9 cellular contexts compared by ENCODE assay signal in genomic region chr3:36891651-36892268, GRCh38. TPM values are rescaled to one million over a fixed set of nuclear protein-coding genes. Genes with fewer than 3 reads are reported as not detected.
DNase-seq lines count a peak whose midpoint lies in the region; ATAC-seq and TF ChIP-seq lines count a peak whose summit lies in the region.
"Had no signal": no experiment of that assay in that cellular context is flagged by ENCODE, and none has a peak within 500 bp of the region (broad histone marks: within the 10 kb centered on the region; RNA-seq: fewer than 3 reads in every experiment).

No MANE protein-coding gene starts in this region.

- intact Hi-C loops in activated CD4-positive, alpha-beta T cell treated with anti-CD3 and anti-CD28 coated beads for 36 hours (cut with DNase I, micrococcal nuclease), result no loop called here

- DNase-seq in activated CD4-positive, alpha-beta T cell treated with anti-CD3 and anti-CD28 coated beads for 36 hours, result no peak
- DNase-seq in activated CD4-positive, alpha-beta T cell treated with anti-CD3 and anti-CD28 coated beads for 4 hours, result no peak
- DNase-seq in smooth muscle cell (lab: John Stamatoyannopoulos, UW; ENCODE audit: unreplicated experiment), result no peak
- DNase-seq in NCI-H2107 (lab: John Stamatoyannopoulos, UW), result no peak
- no peak for DNase-seq in WERI-Rb-1
- DNase-seq in brain microvascular endothelial cell, result no peak

- no peaks in the 10 kb centered on the region for H3K9me3 Mint-ChIP-seq in activated CD4-positive, alpha-beta T cell treated with anti-CD3 and anti-CD28 coated beads for 36 hours (ENCODE audit: low read depth)

- H3K4me3 ChIP-seq in SU-DHL-6 (ENCODE audit: insufficient read depth, low read length, poor library complexity, severe bottlenecking), result no peak overlapping the region
- H3K4me3 ChIP-seq in smooth muscle cell, result no peak overlapping the region
- no peak overlapping the region for H3K4me3 ChIP-seq in WERI-Rb-1 (ENCODE audit: low read depth, low read length)
- H3K4me3 ChIP-seq in brain microvascular endothelial cell (ENCODE audit: low read depth, low read length), result no peak overlapping the region
- H3K4me3 ChIP-seq: skin epidermis had no signal

- peaks cover 38% of the 10 kb centered on the region for H3K4me1 Mint-ChIP-seq in activated CD4-positive, alpha-beta T cell treated with anti-CD3 and anti-CD28 coated beads for 36 hours

- H4K20me1 ChIP-seq in SU-DHL-6 (ENCODE audit: low read depth, low read length), result no peaks in the 10 kb centered on the region
- H4K20me1 ChIP-seq in smooth muscle cell (ENCODE audit: low read depth), result no peaks in the 10 kb centered on the region

- H3K4me1 ChIP-seq in smooth muscle cell (ENCODE audit: low read depth), result no peaks in the 10 kb centered on the region

- in situ Hi-C loops in brain microvascular endothelial cell (cut with HindIII; ENCODE audit: low pct_ligation_motif_present, low sequenced_read_pairs), result no loop called here

- H3K9me2 ChIP-seq in SU-DHL-6 (replicated peaks; ENCODE audit: insufficient read depth, low read length), result no peaks in the 10 kb centered on the region

- no peak overlapping the region for H3K4me3 Mint-ChIP-seq in activated CD4-positive, alpha-beta T cell treated with anti-CD3 and anti-CD28 coated beads for 36 hours

- H3K36me3 ChIP-seq in SU-DHL-6 (ENCODE audit: low read length), result peaks cover 5% of the 10 kb centered on the region
- H3K36me3 ChIP-seq in smooth muscle cell (ENCODE audit: low read depth), result no peaks in the 10 kb centered on the region
- no peaks in the 10 kb centered on the region for H3K36me3 ChIP-seq in WERI-Rb-1
- H3K36me3 ChIP-seq in brain microvascular endothelial cell (replicated peaks), result no peaks in the 10 kb centered on the region

- POLR2A ChIA-PET in activated CD4-positive, alpha-beta T cell treated with anti-CD3 and anti-CD28 coated beads for 36 hours (lab: Charles Lee), result no interaction called here

- H3K4me2 ChIP-seq in SU-DHL-6 (ENCODE audit: low read depth, low read length, poor library complexity, severe bottlenecking) (no peak overlapping the region), smooth muscle cell (no peak overlapping the region)

- ATAC-seq in activated CD4-positive, alpha-beta T cell treated with anti-CD3 and anti-CD28 coated beads for 36 hours, result no peak
- ATAC-seq in HG02852 (IDR thresholded peaks at IDR 0.05; ENCODE audit: unreplicated experiment), result peak; percentile 72

- CTCF ChIA-PET in activated CD4-positive, alpha-beta T cell treated with anti-CD3 and anti-CD28 coated beads for 36 hours (lab: Charles Lee), result interaction anchor here (0.5 to 1.7 kb wide), 4 partner anchors 16 to 446 kb away, joined by 3 to 8 read pairs (median 4); no protein-coding TSS in a partner anchor

- no peak for TF ChIP-seq CTCF in SU-DHL-6 (IDR thresholded peaks at IDR 0.05; ENCODE audit: insufficient read depth, low read length, poor library complexity, severe bottlenecking)
- TF ChIP-seq CTCF in smooth muscle cell (IDR thresholded peaks at IDR 0.05; ENCODE audit: borderline replicate concordance, insufficient read depth, poor library complexity, severe bottlenecking), result no peak
- no peak for TF ChIP-seq CTCF in WERI-Rb-1 (IDR thresholded peaks at IDR 0.05; ENCODE audit: low read depth, low read length)
- no peak for TF ChIP-seq CTCF in brain microvascular endothelial cell (IDR thresholded peaks at IDR 0.05; ENCODE audit: low read depth, low read length, missing control alignments)

- H3F3A ChIP-seq in SU-DHL-6 (ENCODE audit: insufficient read depth) (no peaks in the 10 kb centered on the region; the same call in 1 of the 2 replicates), smooth muscle cell (ENCODE audit: low read depth) (peaks cover 5% of the 10 kb centered on the region)

- H3K9ac ChIP-seq in SU-DHL-6 (ENCODE audit: low read length), result no peak overlapping the region
- no peak overlapping the region for H3K9ac ChIP-seq in smooth muscle cell (ENCODE audit: low read depth)

- no peaks in the 10 kb centered on the region for H3K27me3 Mint-ChIP-seq in activated CD4-positive, alpha-beta T cell treated with anti-CD3 and anti-CD28 coated beads for 36 hours

- H3K79me2 ChIP-seq in SU-DHL-6 (ENCODE audit: insufficient read depth, low read length) (no peaks in the 10 kb centered on the region), smooth muscle cell (ENCODE audit: low read depth) (no peaks in the 10 kb centered on the region)

- H3K27ac ChIP-seq in SU-DHL-6 (ENCODE audit: low read depth, low read length), result peak overlapping the region; percentile 72
- peak overlapping the region; percentile 81 for H3K27ac ChIP-seq in smooth muscle cell (ENCODE audit: low read depth)
- no peak overlapping the region for H3K27ac ChIP-seq in WERI-Rb-1
- H3K27ac ChIP-seq in brain microvascular endothelial cell, result no peak overlapping the region

- H3K9me3 ChIP-seq in SU-DHL-6 (ENCODE audit: insufficient read depth, low read length), result no peaks in the 10 kb centered on the region
- H3K9me3 ChIP-seq in smooth muscle cell (replicated peaks; ENCODE audit: low read depth), result no peaks in the 10 kb centered on the region
- H3K9me3 ChIP-seq in WERI-Rb-1 (ENCODE audit: severe bottlenecking), result no peaks in the 10 kb centered on the region

- no peaks in the 10 kb centered on the region for H3K27me3 ChIP-seq in SU-DHL-6 (ENCODE audit: low read length)
- H3K27me3 ChIP-seq in smooth muscle cell (ENCODE audit: low read depth), result no peaks in the 10 kb centered on the region
- H3K27me3 ChIP-seq in WERI-Rb-1 (ENCODE audit: insufficient read depth, low read depth, severe bottlenecking), result no peaks in the 10 kb centered on the region
- H3K27me3 ChIP-seq in brain microvascular endothelial cell (replicated peaks), result no peaks in the 10 kb centered on the region

- 86% methylated on average over 6 of the region's 6 CpGs for WGBS in smooth muscle cell (ENCODE audit: low lambda C conversion rate)

- H2AFZ ChIP-seq in SU-DHL-6 (ENCODE audit: low read depth, low read length, severe bottlenecking), result no peak overlapping the region
- no peak overlapping the region for H2AFZ ChIP-seq in smooth muscle cell (ENCODE audit: low read depth)

- peak overlapping the region; percentile 34 for H3K27ac Mint-ChIP-seq in activated CD4-positive, alpha-beta T cell treated with anti-CD3 and anti-CD28 coated beads for 36 hours

- H3K36me3 Mint-ChIP-seq in activated CD4-positive, alpha-beta T cell treated with anti-CD3 and anti-CD28 coated beads for 36 hours (ENCODE audit: low read depth), result peaks cover 15% of the 10 kb centered on the region

RNA-seq across cellular contexts. Expression of gene TRANK1, which starts 53.1 kb away (rescaled TPM):
- total RNA-seq in activated CD4-positive, alpha-beta T cell treated with anti-CD3 and anti-CD28 coated beads for 36 hours, result 10 to 100 TPM; 12.0 to 13.2 TPM
- total RNA-seq in smooth muscle cell, result 5.2 and 11.7 TPM in 2 replicates
- 2.0 and 2.4 TPM in 2 replicates for polyA plus RNA-seq in smooth muscle cell

Comparison
In these comparisons a context has a peak if more than half of its experiments do, and no peak if none do; other contexts are left out.
1. H3K27ac ChIP-seq: peak in SU-DHL-6 (single experiment) and smooth muscle cell (single experiment); none in WERI-Rb-1 (single experiment) and brain microvascular endothelial cell (single experiment).